In genomic region chr6:5323979-5324378, GRCh38 we compare ENCODE assay signal across 24 cellular contexts.
"Had no signal": no experiment of that assay in that cellular context is flagged by ENCODE, and none has a peak within 500 bp of the region (broad histone marks: within the 10 kb centered on the region; RNA-seq: fewer than 3 reads in every experiment).

No MANE protein-coding gene starts in this region.

- H3K4me2 ChIP-seq: KMS-11 had no signal

- H3K4me3 ChIP-seq: SJSA1, SK-N-MC had no signal

- H3K9me3 ChIP-seq: SJSA1 had no signal

- DNase-seq: IMR-90, Kasumi-1, MM.1S, NCI-H1048, NCI-H1105, NCI-H1417, NCI-H1436 treated with DMSO at 0.1 percent for 48 hours, NCI-H1694, NCI-H187 treated with DMSO at 0.1 percent for 48 hours, NCI-H2029 treated with DMSO at 0.1 percent for 48 hours, NCI-H2107, NCI-H226, NCI-H446, NCI-H510A, NCI-H524 treated with DMSO at 0.1 percent for 48 hours, NCI-H69, NCI-H774, Right ventricle myocardium superior, RPMI8226, SIG-M5 had no signal

- H3K4me1 ChIP-seq: SJSA1 had no signal

- H3K27ac ChIP-seq: KMS-11, SJSA1, SK-N-MC had no signal

- FAIRE-seq: RCC 7860 had no signal

- H3K9ac ChIP-seq: KMS-11 had no signal

- H3K27me3 ChIP-seq: SJSA1 had no signal

- H3K36me3 ChIP-seq: SJSA1 had no signal
